ENCODE assay signal across 8 cellular contexts in the genomic region with DNA sequence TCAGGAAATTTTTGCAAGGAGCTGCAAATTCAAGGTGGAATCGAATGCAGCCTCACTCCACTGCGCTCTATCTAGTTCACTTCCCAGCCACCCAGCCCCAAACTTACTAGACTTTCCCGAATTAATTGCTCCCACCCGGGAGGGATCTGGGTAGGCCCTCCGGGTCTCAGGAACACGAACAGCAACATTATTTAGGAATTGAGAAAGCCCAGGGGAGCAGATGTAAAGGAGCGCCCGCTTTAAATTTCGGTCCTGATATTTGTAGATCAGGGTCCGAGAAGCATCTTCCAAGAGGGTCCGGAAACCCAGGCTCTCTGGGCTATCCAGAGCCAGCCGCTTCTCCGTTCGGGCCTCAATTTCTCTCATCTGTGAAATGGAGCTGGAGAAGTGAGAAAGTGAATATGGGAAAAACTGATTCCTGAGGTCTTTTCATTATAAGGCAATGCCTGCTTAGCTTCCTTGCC.
DNase-seq lines count a peak whose midpoint lies in the region; ATAC-seq and TF ChIP-seq lines count a peak whose summit lies in the region.

No MANE protein-coding gene starts in this region.

- no peaks in the 10 kb centered on the region for H3K9me3 ChIP-seq in HUES6 (ENCODE audit: control insufficient read depth, insufficient read depth, low read depth, low read length)
- H3K9me3 ChIP-seq in muscle layer of colon (ENCODE audit: low read length): no peaks in the 10 kb centered on the region

- H3K9ac ChIP-seq in HUES6 (ENCODE audit: low read length) (peak overlapping the region; percentile 97), muscle layer of colon (ENCODE audit: low read length) (peak overlapping the region; percentile 86)

- peaks cover 34% of the 10 kb centered on the region for H3K4me1 ChIP-seq in HUES6 (ENCODE audit: control insufficient read depth, insufficient read depth, low read length)
- peaks cover 20% of the 10 kb centered on the region for H3K4me1 ChIP-seq in muscle layer of colon (ENCODE audit: insufficient read depth, low read length)

- H3K4me3 ChIP-seq in AG09309 (ENCODE audit: control insufficient read depth, low read depth, low read length): peak overlapping the region; percentile 84
- H3K4me3 ChIP-seq in HUES6 (ENCODE audit: low read depth, low read length): peak overlapping the region; percentile 86
- peak overlapping the region; percentile 82 to 91 for H3K4me3 ChIP-seq in cardiac fibroblast (replicated peaks in 1 of 2; ENCODE audit: low read depth in 2 of 2, low read length in 2 of 2)
- H3K4me3 ChIP-seq in muscle layer of colon (ENCODE audit: low read depth in 1 of 2, low read length in 2 of 2): peak overlapping the region; percentile 79 to 83

- H3K27me3 ChIP-seq in HUES6 (ENCODE audit: control insufficient read depth, insufficient read depth, low read length) (no peaks in the 10 kb centered on the region), muscle layer of colon (ENCODE audit: control insufficient read depth in 1 of 2, insufficient read depth in 2 of 2, low read length in 2 of 2) (no peaks in the 10 kb centered on the region)

- H3K27ac ChIP-seq in HUES6 (ENCODE audit: low read depth, low read length) (peak overlapping the region; percentile 93), muscle layer of colon (ENCODE audit: low read depth, low read length) (peak overlapping the region; percentile 85)

- in situ Hi-C loops in ACHN (cut with HindIII; ENCODE audit: low pct_ligation_motif_present, low pct_unique_long_range_greater_than_20kb, low sequenced_read_pairs): no loop called here

- no peak for DNase-seq in AG09309 (ENCODE audit: low read depth)
- DNase-seq in cardiac fibroblast (ENCODE audit: low read depth in 2 of 2): no peak
- DNase-seq in ACHN: no peak
- DNase-seq in SW 1271 (lab: John Stamatoyannopoulos, UW): no peak

- H3K36me3 ChIP-seq in HUES6 (ENCODE audit: control insufficient read depth, insufficient read depth, low read length) (peaks cover 18% of the 10 kb centered on the region), muscle layer of colon (ENCODE audit: insufficient read depth, low read length) (no peaks in the 10 kb centered on the region)

- ATAC-seq in HG02642 (IDR thresholded peaks at IDR 0.05; ENCODE audit: poor library complexity, unreplicated experiment) (no peak), GM21717 (IDR thresholded peaks at IDR 0.05; ENCODE audit: unreplicated experiment) (no peak)

- TF ChIP-seq CTCF in AG09309 (IDR thresholded peaks at IDR 0.05; ENCODE audit: control insufficient read depth, insufficient read depth, low read depth, low read length, missing control alignments): no peak
- no peak for TF ChIP-seq CTCF in cardiac fibroblast (IDR thresholded peaks at IDR 0.05; ENCODE audit: low read depth, low read length)
